21 cellular contexts compared by ENCODE assay signal in the genomic region with DNA sequence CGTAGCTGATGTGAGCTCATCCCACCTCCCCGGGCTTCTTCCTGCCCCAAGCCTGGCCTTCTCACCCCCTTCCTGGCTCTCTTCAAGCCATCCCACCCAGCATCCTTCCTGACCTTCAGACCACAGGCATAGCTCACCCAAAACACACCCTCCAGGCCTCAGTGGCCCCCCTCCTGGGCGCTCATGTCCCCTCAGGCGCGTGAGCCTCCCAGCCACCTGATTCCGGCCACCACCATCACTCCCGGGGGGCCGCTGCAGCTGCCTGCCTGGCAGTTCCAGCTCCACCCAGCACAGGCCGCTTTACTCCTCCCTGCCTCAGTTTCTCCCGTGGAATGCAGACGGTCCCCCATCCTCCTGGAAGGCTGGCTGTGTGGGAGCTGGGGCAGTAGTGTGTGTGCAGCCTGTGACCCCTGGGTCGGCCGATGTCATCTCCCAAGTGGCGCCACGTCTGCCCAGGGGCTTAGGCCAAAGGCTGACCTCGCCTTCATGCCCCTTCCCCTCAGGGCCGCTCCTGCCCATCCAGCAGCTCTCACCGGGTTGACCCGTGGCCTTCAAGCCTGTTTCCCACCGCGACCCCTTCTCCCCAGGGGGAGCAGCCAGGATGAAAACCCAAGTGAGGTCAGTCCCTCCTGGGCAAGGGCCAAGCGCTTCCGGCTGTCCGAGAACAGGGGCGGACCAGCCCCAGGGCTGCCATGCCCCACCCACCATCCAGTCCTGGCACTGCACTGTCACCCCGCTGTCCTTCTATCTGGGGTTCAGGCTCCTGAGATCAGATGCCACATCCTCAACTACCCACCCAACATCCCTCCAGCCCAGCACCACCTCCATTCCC. TPM values are rescaled to one million over a fixed set of nuclear protein-coding genes. Genes with fewer than 3 reads are reported as not detected.
DNase-seq lines count a peak whose midpoint lies in the region; ATAC-seq, FAIRE-seq and TF ChIP-seq lines count a peak whose summit lies in the region.
"Had no signal": no experiment of that assay in that cellular context is flagged by ENCODE, and none has a peak within 500 bp of the region (broad histone marks: within the 10 kb centered on the region; RNA-seq: fewer than 3 reads in every experiment).

No MANE protein-coding gene starts in this region.

- no peaks in the 10 kb centered on the region for H3K79me2 ChIP-seq in astrocyte (ENCODE audit: insufficient read depth, low read length)

- H3K4me2 ChIP-seq in astrocyte (ENCODE audit: low read length), result no peak overlapping the region
- H3K4me2 ChIP-seq: PC-9, smooth muscle cell had no signal

- peak overlapping the region; percentile 79 for H3K27ac Mint-ChIP-seq in stimulated activated naive CD8-positive, alpha-beta T cell treated with anti-CD3 and anti-CD28 coated beads, Interleukin-15, Interleukin-2, amounts not matched to agents 100 ng/mL and 50 ng/mL, for 24 hours
- no peak overlapping the region for H3K27ac Mint-ChIP-seq in stimulated activated naive CD8-positive, alpha-beta T cell treated with anti-CD3 and anti-CD28 coated beads, Interleukin-15, amount 100 ng/mL, for 72 hours
- H3K27ac Mint-ChIP-seq in astrocyte (ENCODE audit: unreplicated experiment) (peak overlapping the region; percentile 47), nephron progenitor cell (peak overlapping the region; percentile 83)

- no peak overlapping the region for H3K27ac ChIP-seq in astrocyte (ENCODE audit: low read depth, low read length)
- H3K27ac ChIP-seq: ascending aorta, dorsolateral prefrontal cortex, PC-9, uterus had no signal

- H3K27me3 ChIP-seq in astrocyte (ENCODE audit: insufficient read depth, low read length), result no peaks in the 10 kb centered on the region
- H3K27me3 ChIP-seq: ascending aorta, uterus had no signal

- no peak overlapping the region for H2AFZ ChIP-seq in astrocyte (ENCODE audit: low read depth, low read length)
- H2AFZ ChIP-seq: PC-9 had no signal

- H3K4me3 Mint-ChIP-seq in stimulated activated naive CD8-positive, alpha-beta T cell treated with anti-CD3 and anti-CD28 coated beads, Interleukin-15, Interleukin-2, amounts not matched to agents 100 ng/mL and 50 ng/mL, for 24 hours, result peak overlapping the region; percentile 36
- peak overlapping the region in 1 of 2 donors; percentile 67 for H3K4me3 Mint-ChIP-seq in stimulated activated naive CD8-positive, alpha-beta T cell treated with anti-CD3 and anti-CD28 coated beads, Interleukin-15, amount 100 ng/mL, for 72 hours
- H3K4me3 Mint-ChIP-seq in astrocyte (ENCODE audit: unreplicated experiment), result no peak overlapping the region
- peak overlapping the region; percentile 80 for H3K4me3 Mint-ChIP-seq in nephron progenitor cell

- no peaks in the 10 kb centered on the region for H3K36me3 ChIP-seq in astrocyte (ENCODE audit: insufficient read depth, low read length)
- H3K36me3 ChIP-seq: ascending aorta, uterus had no signal

- no peaks in the 10 kb centered on the region for H4K20me1 ChIP-seq in astrocyte (ENCODE audit: insufficient read depth, low read length)

- peaks cover 21% of the 10 kb centered on the region for H3K4me1 ChIP-seq in astrocyte (ENCODE audit: insufficient read depth, low read length)

- H3K9me3 Mint-ChIP-seq in stimulated activated naive CD8-positive, alpha-beta T cell treated with anti-CD3 and anti-CD28 coated beads, Interleukin-15, Interleukin-2, amounts not matched to agents 100 ng/mL and 50 ng/mL, for 24 hours, result no peaks in the 10 kb centered on the region
- no peaks in the 10 kb centered on the region for H3K9me3 Mint-ChIP-seq in stimulated activated naive CD8-positive, alpha-beta T cell treated with anti-CD3 and anti-CD28 coated beads, Interleukin-15, amount 100 ng/mL, for 72 hours
- H3K9me3 Mint-ChIP-seq in astrocyte (ENCODE audit: unreplicated experiment) (no peaks in the 10 kb centered on the region), nephron progenitor cell (peaks cover 6% of the 10 kb centered on the region)
- H3K9me3 Mint-ChIP-seq: T-cell had no signal

- H3K4me1 Mint-ChIP-seq in stimulated activated naive CD8-positive, alpha-beta T cell treated with anti-CD3 and anti-CD28 coated beads, Interleukin-15, Interleukin-2, amounts not matched to agents 100 ng/mL and 50 ng/mL, for 24 hours (ENCODE audit: low read depth), result peaks cover 10% of the 10 kb centered on the region
- H3K4me1 Mint-ChIP-seq in stimulated activated naive CD8-positive, alpha-beta T cell treated with anti-CD3 and anti-CD28 coated beads, Interleukin-15, amount 100 ng/mL, for 72 hours, result peaks cover 13% of the 10 kb centered on the region
- peaks cover 8% of the 10 kb centered on the region for H3K4me1 Mint-ChIP-seq in astrocyte (ENCODE audit: low read depth, unreplicated experiment)
- peaks cover 38% of the 10 kb centered on the region for H3K4me1 Mint-ChIP-seq in nephron progenitor cell

- H3K27me3 Mint-ChIP-seq in stimulated activated naive CD8-positive, alpha-beta T cell treated with anti-CD3 and anti-CD28 coated beads, Interleukin-15, Interleukin-2, amounts not matched to agents 100 ng/mL and 50 ng/mL, for 24 hours, result peaks cover 8% of the 10 kb centered on the region
- peaks cover 28% of the 10 kb centered on the region for H3K27me3 Mint-ChIP-seq in stimulated activated naive CD8-positive, alpha-beta T cell treated with anti-CD3 and anti-CD28 coated beads, Interleukin-15, amount 100 ng/mL, for 72 hours
- H3K27me3 Mint-ChIP-seq in astrocyte (ENCODE audit: low read depth, unreplicated experiment) (peaks cover 5% of the 10 kb centered on the region), nephron progenitor cell (ENCODE audit: low read depth, poor library complexity) (peaks cover 38% of the 10 kb centered on the region)

- H3K4me3 ChIP-seq in astrocyte (ENCODE audit: insufficient read depth, low read depth, low read length), result no peak overlapping the region
- H3K4me3 ChIP-seq: ascending aorta, PC-9, smooth muscle cell, uterus had no signal

- TF ChIP-seq CTCF in astrocyte (IDR thresholded peaks at IDR 0.05; ENCODE audit: insufficient read depth, low read depth, low read length), result no peak
- TF ChIP-seq CTCF in nephron progenitor cell (IDR thresholded peaks at IDR 0.05), result no peak

- no peaks in the 10 kb centered on the region for H3K36me3 Mint-ChIP-seq in stimulated activated naive CD8-positive, alpha-beta T cell treated with anti-CD3 and anti-CD28 coated beads, Interleukin-15, Interleukin-2, amounts not matched to agents 100 ng/mL and 50 ng/mL, for 24 hours (ENCODE audit: low read depth)
- H3K36me3 Mint-ChIP-seq in astrocyte (ENCODE audit: low read depth, unreplicated experiment), result no peaks in the 10 kb centered on the region
- H3K36me3 Mint-ChIP-seq in nephron progenitor cell (ENCODE audit: low read depth), result no peaks in the 10 kb centered on the region
- H3K36me3 Mint-ChIP-seq: T-cell had no signal

- no peak for DNase-seq in stimulated activated naive CD8-positive, alpha-beta T cell treated with anti-CD3 and anti-CD28 coated beads, Interleukin-15, amount 100 ng/mL, for 72 hours
- DNase-seq in astrocyte (ENCODE audit: low read depth) (no peak), nephron progenitor cell (no peak), HCEC 1CT (no peak), SKM-1 treated with dmso at 0.1 percent for 144 hours (lab: John Stamatoyannopoulos, UW; ENCODE audit: unreplicated experiment) (no peak)
- DNase-seq: activated CD4-positive, alpha-beta T cell treated with anti-CD3 and anti-CD28 coated beads for 1 hour; activated naive CD4-positive, alpha-beta T cell; dorsolateral prefrontal cortex; KBM-7; NCI-H1694; NCI-H2171; NCI-H524; NK-92 treated with Interleukin-12 subunit alpha and Interleukin-12 subunit beta, amount 100 ng/mL, for 24 hours; PC-9; T-cell; uterus had no signal

- peaks cover 3% of the 10 kb centered on the region for H3K9me3 ChIP-seq in astrocyte (ENCODE audit: insufficient read depth, low read depth, low read length)
- H3K9me3 ChIP-seq: ascending aorta, uterus had no signal

- no peak overlapping the region for H3K9ac ChIP-seq in astrocyte (ENCODE audit: low read length)

- ATAC-seq in stimulated activated naive CD8-positive, alpha-beta T cell treated with anti-CD3 and anti-CD28 coated beads, Interleukin-15, amount 100 ng/mL, for 72 hours, result no peak
- no peak for ATAC-seq in GM18858 (IDR thresholded peaks at IDR 0.05; ENCODE audit: unreplicated experiment)

- FAIRE-seq in astrocyte (lab: Jason Lieb, UNC), result no peak
- FAIRE-seq: GM12892 had no signal

RNA-seq across cellular contexts. Expression of a gene that starts 11.9 kb away (rescaled TPM):
- 16.8 and 19.0 TPM in 2 replicates for total RNA-seq in astrocyte

RNA-seq across cellular contexts. Expression of a gene that starts 55.2 kb away (rescaled TPM):
- total RNA-seq in astrocyte, result 43.3 and 51.4 TPM in 2 replicates

Comparison
In these comparisons a context has a peak if more than half of its experiments do, and no peak if none do; other contexts are left out.
1. H3K27ac Mint-ChIP-seq: peak in stimulated activated naive CD8-positive, alpha-beta T cell treated with anti-CD3 and anti-CD28 coated beads, Interleukin-15, Interleukin-2, amounts not matched to agents 100 ng/mL and 50 ng/mL, for 24 hours (single experiment), astrocyte (single experiment) and nephron progenitor cell (single experiment); none in stimulated activated naive CD8-positive, alpha-beta T cell treated with anti-CD3 and anti-CD28 coated beads, Interleukin-15, amount 100 ng/mL, for 72 hours (0 of 2).